1 cellular context compared by ENCODE assay signal in the genomic region with DNA sequence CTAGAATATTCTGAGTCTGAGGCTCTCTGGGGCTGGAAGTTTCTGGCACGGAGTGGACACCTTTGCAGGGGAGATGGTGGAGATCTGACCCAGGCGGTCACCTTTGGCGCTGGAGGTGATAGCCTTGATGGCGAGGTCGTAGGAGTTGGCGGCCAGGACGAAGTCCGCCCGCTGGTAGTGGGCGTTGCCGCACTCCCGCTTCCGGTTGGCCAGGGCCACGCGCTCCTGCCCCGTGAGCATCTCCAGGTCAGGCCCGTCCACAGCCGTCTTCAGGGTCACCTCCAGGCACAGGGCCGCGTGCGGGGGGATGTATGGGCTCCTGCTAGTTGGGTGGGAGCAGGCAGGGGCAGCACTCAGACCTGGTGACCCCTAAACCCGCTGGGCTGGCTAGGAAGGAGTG.
TF ChIP-seq lines count a peak whose summit lies in the region.

No MANE protein-coding gene starts in this region.

TF ChIP-seq in HepG2, 621 proteins besides CTCF, POLR2A, EP300 and RAD21:
- TF ChIP-seq AGO2 (optimal IDR thresholded peaks at IDR 0.05; ENCODE audit: low read depth, low read length): peak; percentile 38
- TF ChIP-seq HOXA3 (CRISPR knock-in tag; IDR thresholded peaks at IDR 0.05): peak; percentile 28; the same call in 1 of the 2 replicates
- TF ChIP-seq KDM3A (CRISPR knock-in tag; IDR thresholded peaks at IDR 0.05; ENCODE audit: low read depth): no peak
- peak; percentile 57; the same call in 1 of the 2 replicates for TF ChIP-seq ZBTB38 (CRISPR knock-in tag; IDR thresholded peaks at IDR 0.05)
- TF ChIP-seq, protein P1, sequence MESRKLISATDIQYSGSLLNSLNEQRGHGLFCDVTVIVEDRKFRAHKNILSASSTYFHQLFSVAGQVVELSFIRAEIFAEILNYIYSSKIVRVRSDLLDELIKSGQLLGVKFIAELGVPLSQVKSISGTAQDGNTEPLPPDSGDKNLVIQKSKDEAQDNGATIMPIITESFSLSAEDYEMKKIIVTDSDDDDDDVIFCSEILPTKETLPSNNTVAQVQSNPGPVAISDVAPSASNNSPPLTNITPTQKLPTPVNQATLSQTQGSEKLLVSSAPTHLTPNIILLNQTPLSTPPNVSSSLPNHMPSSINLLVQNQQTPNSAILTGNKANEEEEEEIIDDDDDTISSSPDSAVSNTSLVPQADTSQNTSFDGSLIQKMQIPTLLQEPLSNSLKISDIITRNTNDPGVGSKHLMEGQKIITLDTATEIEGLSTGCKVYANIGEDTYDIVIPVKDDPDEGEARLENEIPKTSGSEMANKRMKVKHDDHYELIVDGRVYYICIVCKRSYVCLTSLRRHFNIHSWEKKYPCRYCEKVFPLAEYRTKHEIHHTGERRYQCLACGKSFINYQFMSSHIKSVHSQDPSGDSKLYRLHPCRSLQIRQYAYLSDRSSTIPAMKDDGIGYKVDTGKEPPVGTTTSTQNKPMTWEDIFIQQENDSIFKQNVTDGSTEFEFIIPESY (CRISPR knock-in tag; IDR thresholded peaks at IDR 0.05): peak; percentile 94
- no peak for TF ChIP-seq ZNF629 (CRISPR knock-in tag; conservative IDR thresholded peaks at IDR 0.05)
- TF ChIP-seq RBFOX2 (IDR thresholded peaks at IDR 0.05; ENCODE audit: low read depth, low read length): peak; percentile 55
- TF ChIP-seq HNF4A (CRISPR knock-in tag; IDR thresholded peaks at IDR 0.05): 0 out of 2 replicates have a peak, but pooled peaks have one; percentile 8
TF ChIP-seq in HepG2: peak in this region for 6.
